In genomic region chr3:179760944-179761343, GRCh38 we compare ENCODE assay signal across 1 cellular context.
TF ChIP-seq lines count a peak whose summit lies in the region.

No MANE protein-coding gene starts in this region.

TF ChIP-seq in HCT116, 20 proteins besides CTCF, POLR2A, EP300 and RAD21 (continued from another document):
- TF ChIP-seq REST (IDR thresholded peaks at IDR 0.05; ENCODE audit: low read depth) (no peak), ZFX (IDR thresholded peaks at IDR 0.05) (no peak), SP1 (IDR thresholded peaks at IDR 0.05; ENCODE audit: low read depth) (no peak), EGR1 (IDR thresholded peaks at IDR 0.05; ENCODE audit: low read depth) (no peak), SIN3A (IDR thresholded peaks at IDR 0.05; ENCODE audit: low read depth) (no peak), CEBPB (IDR thresholded peaks at IDR 0.05; ENCODE audit: low read depth) (peak; percentile 58)
